8 cellular contexts compared by ENCODE assay signal in genomic region chr9:72524820-72525539, GRCh38. TPM values are rescaled to one million over a fixed set of nuclear protein-coding genes. Genes with fewer than 3 reads are reported as not detected.
DNase-seq lines count a peak whose midpoint lies in the region; ATAC-seq, FAIRE-seq and TF ChIP-seq lines count a peak whose summit lies in the region.

No MANE protein-coding gene starts in this region.

- no peaks in the 10 kb centered on the region for H3K36me3 ChIP-seq in SK-N-MC (ENCODE audit: insufficient read depth, low read length)
- H3K36me3 ChIP-seq in pancreas: no peaks in the 10 kb centered on the region

- peak; percentile 85 to 93 (median 88) for ATAC-seq in pancreas
- ATAC-seq in HG03439 (IDR thresholded peaks at IDR 0.05; ENCODE audit: unreplicated experiment): no peak

- WGBS in pancreas, 2 donors: 42 to 43% methylated on average over 9 of the region's 9 CpGs

- TF ChIP-seq CTCF in GM10266 (IDR thresholded peaks at IDR 0.05; ENCODE audit: control insufficient read depth, insufficient read depth, low read depth, missing control alignments): no peak
- TF ChIP-seq CTCF in pancreas (IDR thresholded peaks at IDR 0.05): no peak

- H3K9ac ChIP-seq in SK-N-MC (ENCODE audit: insufficient read length): no peak overlapping the region

- H3K4me3 ChIP-seq in SK-N-MC (no peak overlapping the region), pancreas (no peak overlapping the region)

- intact Hi-C loops in pancreas (cut with DNase I): no loop called here

- H3K27me3 ChIP-seq in pancreas: no peaks in the 10 kb centered on the region

- DNase-seq in GM10266 (ENCODE audit: extremely low spot score) (peak; percentile 19), HCEC 1CT (peak; percentile 96), SK-N-MC (ENCODE audit: low read depth, low spot score) (peak; percentile 26), epithelial cell of prostate (ENCODE audit: low read depth, low spot score) (peak; percentile 99), pancreas (peak in 4 of 6 donors; percentile 59 to 75 (median 68)), ecto neural progenitor cell (ENCODE audit: low spot score) (no peak), HuH-7 (ENCODE audit: low spot score) (no peak)

- H3K27ac ChIP-seq in SK-N-MC (no peak overlapping the region), epithelial cell of prostate (peak overlapping the region; percentile 80), pancreas (peak overlapping the region in 3 of 4 donors; percentile 12 to 67 (median 56))

- peak; percentile 85 for FAIRE-seq in pancreas (lab: Jason Lieb, UNC)

- H3K9me3 ChIP-seq in SK-N-MC (ENCODE audit: low read depth, low read length) (no peaks in the 10 kb centered on the region), pancreas (no peaks in the 10 kb centered on the region)

- peaks cover 0 to 13% (median 6%) of the 10 kb centered on the region in 3 donors for H3K4me1 ChIP-seq in pancreas

RNA-seq across cellular contexts. Expression of gene TMC1, which starts 3.6 kb away (rescaled TPM):
- total RNA-seq in pancreas: not detected
- polyA plus RNA-seq in pancreas: not detected

Comparison
In these comparisons a context has a peak if more than half of its experiments do, and no peak if none do; other contexts are left out.
1. DNase-seq: peak in GM10266 (single experiment), HCEC 1CT (single experiment), SK-N-MC (single experiment), epithelial cell of prostate (single experiment) and pancreas (4 of 6); none in ecto neural progenitor cell (single experiment) and HuH-7 (single experiment).